Comparison of ENCODE assay signal across 18 cellular contexts in the genomic region with DNA sequence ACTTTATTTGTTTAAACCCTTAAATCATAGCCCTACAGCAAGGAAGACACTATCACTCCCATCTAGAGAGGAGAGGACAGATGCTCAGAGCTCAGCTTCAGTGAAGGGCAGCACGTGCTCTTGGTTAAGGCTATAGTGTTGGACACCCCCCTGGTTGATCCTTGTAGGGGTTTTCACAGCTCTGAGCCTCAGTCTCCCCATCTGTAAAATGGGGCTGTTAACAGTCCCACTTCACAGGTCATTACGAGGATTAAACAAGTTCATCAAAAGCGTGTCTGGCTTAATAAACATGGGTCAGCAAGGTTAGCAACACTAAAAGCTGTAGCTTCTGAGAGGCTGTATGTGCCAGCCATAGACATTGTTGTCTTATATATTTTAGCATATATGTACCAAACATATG.
DNase-seq lines count a peak whose midpoint lies in the region; ATAC-seq and TF ChIP-seq lines count a peak whose summit lies in the region.
"Had no signal": no experiment of that assay in that cellular context is flagged by ENCODE, and none has a peak within 500 bp of the region (broad histone marks: within the 10 kb centered on the region; RNA-seq: fewer than 3 reads in every experiment).

No MANE protein-coding gene starts in this region.

- no peaks in the 10 kb centered on the region for H4K20me1 ChIP-seq in SU-DHL-6 (ENCODE audit: low read depth, low read length)

- POLR2A ChIA-PET in CD4-positive, alpha-beta memory T cell (lab: Charles Lee; ENCODE audit: partially characterized antibody): no interaction called here

- no peaks in the 10 kb centered on the region for H3K9me3 ChIP-seq in CD4-positive, alpha-beta memory T cell (ENCODE audit: control insufficient read depth in 1 of 2, low read length in 2 of 2)
- H3K9me3 ChIP-seq in SU-DHL-6 (ENCODE audit: insufficient read depth, low read length): no peaks in the 10 kb centered on the region
- H3K9me3 ChIP-seq: HAP-1, Peyer's patch had no signal

- H3F3A ChIP-seq in SU-DHL-6 (ENCODE audit: insufficient read depth): peaks cover 14% of the 10 kb centered on the region; the same call in 1 of the 2 replicates

- peak overlapping the region in 4 of 7 donors; percentile 12 to 72 (median 24) for H3K27ac Mint-ChIP-seq in CD4-positive, alpha-beta memory T cell
- H3K27ac Mint-ChIP-seq in IgD-negative memory B cell: peak overlapping the region in 2 of 3 donors; percentile 17 to 88
- peak overlapping the region; percentile 57 to 76 for H3K27ac Mint-ChIP-seq in natural killer cell

- H3K79me2 ChIP-seq in SU-DHL-6 (ENCODE audit: insufficient read depth, low read length): no peaks in the 10 kb centered on the region

- peak overlapping the region; percentile 57 for H3K4me2 ChIP-seq in SU-DHL-6 (ENCODE audit: low read depth, low read length, poor library complexity, severe bottlenecking)

- H3K27me3 ChIP-seq in CD4-positive, alpha-beta memory T cell (ENCODE audit: insufficient read depth, low read length): no peaks in the 10 kb centered on the region
- no peaks in the 10 kb centered on the region for H3K27me3 ChIP-seq in SU-DHL-6 (ENCODE audit: low read length)
- H3K27me3 ChIP-seq: Peyer's patch had no signal

- H3K36me3 Mint-ChIP-seq in CD4-positive, alpha-beta memory T cell: peaks cover 34 to 64% of the 10 kb centered on the region in 2 donors
- H3K36me3 Mint-ChIP-seq in IgD-negative memory B cell: peaks cover 8% of the 10 kb centered on the region
- peaks cover 7% of the 10 kb centered on the region for H3K36me3 Mint-ChIP-seq in natural killer cell

- H3K36me3 ChIP-seq in CD4-positive, alpha-beta memory T cell (ENCODE audit: insufficient read depth, low read length): peaks cover 33% of the 10 kb centered on the region
- H3K36me3 ChIP-seq in SU-DHL-6 (ENCODE audit: low read length): no peaks in the 10 kb centered on the region
- H3K36me3 ChIP-seq: HAP-1 had no signal

- no peak for DNase-seq in CD4-positive, alpha-beta memory T cell
- DNase-seq in natural killer cell (no peak), hypothalamus (lab: John Stamatoyannopoulos, UW) (no peak), amygdala (lab: John Stamatoyannopoulos, UW) (no peak)
- no peak for DNase-seq in activated effector memory CD4-positive, alpha-beta T cell treated with anti-CD3 and anti-CD28 coated beads, Interleukin-2, amount 50 U/mL, for 16 hours
- DNase-seq: AML-193; CD4-positive, CD25-positive, alpha-beta regulatory T cell; NCI-H1436 treated with DMSO at 0.1 percent for 48 hours; NCI-H2029 treated with DMSO at 0.1 percent for 48 hours; NCI-H2171 treated with DMSO at 0.1 percent for 48 hours; NCI-H446 treated with DMSO at 0.1 percent for 48 hours; NCI-H748 treated with DMSO at 0.1 percent for 48 hours; SHP77 treated with DMSO at 0.1 percent for 48 hours had no signal

- CTCF ChIA-PET in CD4-positive, alpha-beta memory T cell (lab: Charles Lee; ENCODE audit: partially characterized antibody): no interaction called here

- H3K27me3 Mint-ChIP-seq in CD4-positive, alpha-beta memory T cell: no peaks in the 10 kb centered on the region
- H3K27me3 Mint-ChIP-seq in IgD-negative memory B cell (no peaks in the 10 kb centered on the region), natural killer cell (ENCODE audit: low read depth in 2 of 2) (no peaks in the 10 kb centered on the region)
- H3K27me3 Mint-ChIP-seq: CD4-positive, CD25-positive, alpha-beta regulatory T cell had no signal

- no peaks in the 10 kb centered on the region for H3K9me2 ChIP-seq in SU-DHL-6 (replicated peaks; ENCODE audit: insufficient read depth, low read length)

- TF ChIP-seq CTCF in SU-DHL-6 (IDR thresholded peaks at IDR 0.05; ENCODE audit: insufficient read depth, low read length, poor library complexity, severe bottlenecking) (no peak), natural killer cell (IDR thresholded peaks at IDR 0.05) (no peak)

- intact Hi-C loops in CD4-positive, alpha-beta memory T cell (cut with micrococcal nuclease): no loop called here
- intact Hi-C loops in natural killer cell (cut with micrococcal nuclease): no loop called here

- H3K9me3 Mint-ChIP-seq in CD4-positive, alpha-beta memory T cell: no peaks in the 10 kb centered on the region
- H3K9me3 Mint-ChIP-seq in IgD-negative memory B cell: peaks cover 0 to 2% (median 0%) of the 10 kb centered on the region in 3 donors
- no peaks in the 10 kb centered on the region for H3K9me3 Mint-ChIP-seq in natural killer cell

- H2AFZ ChIP-seq in SU-DHL-6 (ENCODE audit: low read depth, low read length, severe bottlenecking): no peak overlapping the region

- peaks cover 31% of the 10 kb centered on the region for H3K4me1 ChIP-seq in CD4-positive, alpha-beta memory T cell (ENCODE audit: insufficient read depth, low read length)

- H3K9ac ChIP-seq in SU-DHL-6 (ENCODE audit: low read length): no peak overlapping the region

- no peak for ATAC-seq in natural killer cell
- ATAC-seq: SK-N-SH treated with all-trans-retinoic acid at 6 μM for 48 hours had no signal

- peak overlapping the region in 1 of 8 donors; percentile 36 for H3K4me3 Mint-ChIP-seq in CD4-positive, alpha-beta memory T cell
- H3K4me3 Mint-ChIP-seq in IgD-negative memory B cell: no peak overlapping the region
- no peak overlapping the region for H3K4me3 Mint-ChIP-seq in natural killer cell
- H3K4me3 Mint-ChIP-seq: CD4-positive, CD25-positive, alpha-beta regulatory T cell had no signal

- no peak overlapping the region for H3K27ac ChIP-seq in CD4-positive, alpha-beta memory T cell (ENCODE audit: low read depth, low read length)
- H3K27ac ChIP-seq in SU-DHL-6 (ENCODE audit: low read depth, low read length): peak overlapping the region; percentile 96
- H3K27ac ChIP-seq: Peyer's patch had no signal

- peaks cover 23 to 55% (median 28%) of the 10 kb centered on the region in 4 donors for H3K4me1 Mint-ChIP-seq in CD4-positive, alpha-beta memory T cell
- H3K4me1 Mint-ChIP-seq in IgD-negative memory B cell: peaks cover 31 to 35% (median 35%) of the 10 kb centered on the region in 3 donors
- H3K4me1 Mint-ChIP-seq in natural killer cell: peaks cover 38 to 48% of the 10 kb centered on the region in 2 donors

- no peak overlapping the region for H3K4me3 ChIP-seq in CD4-positive, alpha-beta memory T cell (ENCODE audit: low read length in 2 of 2)
- no peak overlapping the region for H3K4me3 ChIP-seq in SU-DHL-6 (ENCODE audit: insufficient read depth, low read length, poor library complexity, severe bottlenecking)
- H3K4me3 ChIP-seq: HAP-1, Peyer's patch had no signal
